Comparison of ENCODE assay signal across 11 cellular contexts in the genomic region with DNA sequence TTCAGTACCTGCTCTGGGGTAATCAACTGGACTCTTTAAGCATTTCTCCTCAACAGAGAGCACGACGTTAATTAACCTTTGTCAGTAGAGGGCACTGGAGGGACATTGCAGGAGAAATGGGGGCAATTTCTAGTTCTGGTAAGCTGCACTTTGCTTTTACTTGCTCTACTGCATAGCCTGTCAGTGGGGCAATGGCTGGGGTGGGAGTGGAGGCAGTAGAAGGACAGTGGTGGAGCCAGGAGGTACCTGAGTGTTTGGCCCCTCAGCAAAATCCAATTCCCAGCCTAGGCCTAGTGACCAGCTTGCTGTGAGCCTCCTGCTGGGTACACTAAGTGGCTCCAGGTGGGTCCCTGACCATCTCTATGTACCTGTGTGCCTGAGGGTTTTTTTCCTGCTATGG.
DNase-seq lines count a peak whose midpoint lies in the region; ATAC-seq lines count a peak whose summit lies in the region.
"Had no signal": no experiment of that assay in that cellular context is flagged by ENCODE, and none has a peak within 500 bp of the region (broad histone marks: within the 10 kb centered on the region; RNA-seq: fewer than 3 reads in every experiment).

No MANE protein-coding gene starts in this region.

- DNase-seq in NOMO-1 (lab: John Stamatoyannopoulos, UW; ENCODE audit: unreplicated experiment in 2 of 2) (peak; percentile 5 to 7), NOMO-1 treated with dmso at 0.1 percent for 144 hours (lab: John Stamatoyannopoulos, UW; ENCODE audit: unreplicated experiment) (no peak), RPMI8226 (peak; percentile 44), islet precursor cell (peak; percentile 61), OCI-M2 (lab: John Stamatoyannopoulos, UW; ENCODE audit: unreplicated experiment) (no peak), NCI-H128 (lab: John Stamatoyannopoulos, UW; ENCODE audit: unreplicated experiment) (no peak), NCI-H1092 treated with DMSO at 0.1 percent for 48 hours (lab: John Stamatoyannopoulos, UW) (no peak)
- DNase-seq: activated T-cell treated with anti-CD3 and anti-CD28 coated beads, Interleukin-2, amount 50 U/mL, for 48 hours; stimulated activated CD4-positive, alpha-beta T cell treated with anti-CD3 and anti-CD28 coated beads, Interleukin-4, amount 100 ng/mL, for 4 hours; uterus had no signal

- peak; percentile 61 for ATAC-seq in HG02759 (IDR thresholded peaks at IDR 0.05; ENCODE audit: unreplicated experiment)

Comparison
In these comparisons a context has a peak if more than half of its experiments do, and no peak if none do; other contexts are left out.
1. DNase-seq: peak in NOMO-1 (2 of 2), RPMI8226 (single experiment) and islet precursor cell (single experiment); none in NOMO-1 treated with dmso at 0.1 percent for 144 hours (single experiment), OCI-M2 (single experiment), NCI-H128 (single experiment) and NCI-H1092 treated with DMSO at 0.1 percent for 48 hours (single experiment).